Comparison of ENCODE assay signal across 33 cellular contexts in genomic region chrY:12702174-12702573, GRCh38. TPM values are rescaled to one million over a fixed set of nuclear protein-coding genes. Genes with fewer than 3 reads are reported as not detected.
DNase-seq lines count a peak whose midpoint lies in the region; ATAC-seq and TF ChIP-seq lines count a peak whose summit lies in the region.
"Had no signal": no experiment of that assay in that cellular context is flagged by ENCODE, and none has a peak within 500 bp of the region (broad histone marks: within the 10 kb centered on the region; RNA-seq: fewer than 3 reads in every experiment).

No MANE protein-coding gene starts in this region.

- H3K36me3 ChIP-seq in left ventricle myocardium inferior = peaks cover 26% of the 10 kb centered on the region
- peaks cover 18% of the 10 kb centered on the region for H3K36me3 ChIP-seq in MG63
- H3K36me3 ChIP-seq: gastrocnemius medialis, uterus had no signal

- H3K27ac ChIP-seq in left ventricle myocardium inferior (replicated peaks) = peak overlapping the region; percentile 56
- no peak overlapping the region for H3K27ac ChIP-seq in right cardiac atrium (ENCODE audit: low read length)
- H3K27ac ChIP-seq: gastrocnemius medialis, hepatocyte, psoas muscle, skin epidermis, uterus had no signal

- H3K27me3 Mint-ChIP-seq in stimulated activated memory B cell treated with anti-CD40 and anti-IgM and Interleukin-4, amounts not matched to agents 10 μg/mL and 1 μg/mL and 100 μg/mL, for 72 hours = no peaks in the 10 kb centered on the region
- H3K27me3 Mint-ChIP-seq: brain; stimulated activated naive CD8-positive, alpha-beta T cell treated with anti-CD3 and anti-CD28 coated beads, Interleukin-15, amount 100 ng/mL, for 72 hours had no signal

- peaks cover 3% of the 10 kb centered on the region for H3K9me3 Mint-ChIP-seq in stimulated activated memory B cell treated with anti-CD40 and anti-IgM and Interleukin-4, amounts not matched to agents 10 μg/mL and 1 μg/mL and 100 μg/mL, for 72 hours
- H3K9me3 Mint-ChIP-seq: immature natural killer cell, mesothelial cell of epicardium, natural killer cell had no signal

- H3K27ac Mint-ChIP-seq in stimulated activated memory B cell treated with anti-CD40 and anti-IgM and Interleukin-4, amounts not matched to agents 10 μg/mL and 1 μg/mL and 100 μg/mL, for 72 hours = peak overlapping the region; percentile 37
- H3K27ac Mint-ChIP-seq: brain, mesothelial cell of epicardium had no signal

- 45% methylated on average over 1 of the region's 1 CpG for WGBS in right cardiac atrium

- ATAC-seq in right cardiac atrium (no peak), GM18907 (IDR thresholded peaks at IDR 0.05; ENCODE audit: unreplicated experiment) (no peak)
- ATAC-seq in stimulated activated memory B cell treated with anti-CD40 and anti-IgM and Interleukin-4, amounts not matched to agents 10 μg/mL and 1 μg/mL and 100 μg/mL, for 72 hours = no peak
- ATAC-seq: activated T-cell treated with anti-CD3 and anti-CD28 coated beads, Interleukin-2, amount 50 U/mL, for 72 hours; gastrocnemius medialis; left lobe of liver; natural killer cell; psoas muscle; stimulated activated naive CD8-positive, alpha-beta T cell treated with anti-CD3 and anti-CD28 coated beads, Interleukin-15, amount 100 ng/mL, for 72 hours had no signal

- peaks cover 25% of the 10 kb centered on the region for H3K4me1 Mint-ChIP-seq in stimulated activated memory B cell treated with anti-CD40 and anti-IgM and Interleukin-4, amounts not matched to agents 10 μg/mL and 1 μg/mL and 100 μg/mL, for 72 hours
- H3K4me1 Mint-ChIP-seq: brain; immature natural killer cell; mesothelial cell of epicardium; stimulated activated naive CD8-positive, alpha-beta T cell treated with anti-CD3 and anti-CD28 coated beads, Interleukin-15, amount 100 ng/mL, for 72 hours had no signal

- no peak for TF ChIP-seq CTCF in left ventricle myocardium inferior (IDR thresholded peaks at IDR 0.05; ENCODE audit: borderline replicate concordance)

- no peak for DNase-seq in left ventricle myocardium inferior
- no peak for DNase-seq in right cardiac atrium
- peak; percentile 32 for DNase-seq in MG63
- DNase-seq in fibroblast of gingiva (ENCODE audit: low read depth) = peak; percentile 74
- no peak for DNase-seq in DMS 273 treated with DMSO at 0.1 percent for 48 hours (lab: John Stamatoyannopoulos, UW)
- DNase-seq in COLO668 (lab: John Stamatoyannopoulos, UW; ENCODE audit: unreplicated experiment) = no peak
- DNase-seq: 8988T; activated CD4-positive, alpha-beta T cell treated with anti-CD3 and anti-CD28 coated beads, Interleukin-2, amount 50 U/mL, for 4 hours; activated naive CD4-positive, alpha-beta T cell; activated T-cell treated with anti-CD3 and anti-CD28 coated beads, Interleukin-2, amount 50 U/mL, for 72 hours; DMS79 treated with DMSO at 0.1 percent for 48 hours; effector CD8-positive, alpha-beta T cell; gastrocnemius medialis; immature natural killer cell; MM.1S; natural killer cell; NCI-H1417; NCI-H2081; NCI-H2227 treated with DMSO at 0.1 percent for 48 hours; NCI-H69; occipital lobe; psoas muscle; stimulated activated naive CD8-positive, alpha-beta T cell treated with anti-CD3 and anti-CD28 coated beads, Interleukin-15, amount 100 ng/mL, for 72 hours; T-helper 1 cell; uterus had no signal

- no peak overlapping the region for H3K4me3 ChIP-seq in left ventricle myocardium inferior
- no peak overlapping the region for H3K4me3 ChIP-seq in right cardiac atrium (ENCODE audit: low read length)
- no peak overlapping the region for H3K4me3 ChIP-seq in MG63
- H3K4me3 ChIP-seq: gastrocnemius medialis, hepatocyte, psoas muscle, skin epidermis, uterus had no signal

- peaks cover 72% of the 10 kb centered on the region for H3K36me3 Mint-ChIP-seq in stimulated activated memory B cell treated with anti-CD40 and anti-IgM and Interleukin-4, amounts not matched to agents 10 μg/mL and 1 μg/mL and 100 μg/mL, for 72 hours
- H3K36me3 Mint-ChIP-seq: brain, mesothelial cell of epicardium, natural killer cell had no signal

- H3K9me3 ChIP-seq in left ventricle myocardium inferior (replicated peaks) (peaks cover 19% of the 10 kb centered on the region), right cardiac atrium (ENCODE audit: control insufficient read depth, low read length) (no peaks in the 10 kb centered on the region), MG63 (no peaks in the 10 kb centered on the region; the same call in 1 of the 2 replicates)
- H3K9me3 ChIP-seq: gastrocnemius medialis, psoas muscle, uterus had no signal

- no peak overlapping the region for H3K4me3 Mint-ChIP-seq in stimulated activated memory B cell treated with anti-CD40 and anti-IgM and Interleukin-4, amounts not matched to agents 10 μg/mL and 1 μg/mL and 100 μg/mL, for 72 hours
- H3K4me3 Mint-ChIP-seq: activated T-cell treated with anti-CD3 and anti-CD28 coated beads, Interleukin-2, amount 50 U/mL, for 72 hours; brain; immature natural killer cell; mesothelial cell of epicardium; natural killer cell; stimulated activated naive CD8-positive, alpha-beta T cell treated with anti-CD3 and anti-CD28 coated beads, Interleukin-15, amount 100 ng/mL, for 72 hours had no signal

- H3K27me3 ChIP-seq in left ventricle myocardium inferior (ENCODE audit: low read depth) (no peaks in the 10 kb centered on the region), right cardiac atrium (ENCODE audit: control insufficient read depth, insufficient read depth) (no peaks in the 10 kb centered on the region), MG63 (no peaks in the 10 kb centered on the region)
- H3K27me3 ChIP-seq: gastrocnemius medialis, hepatocyte, uterus had no signal

- H3K4me1 ChIP-seq in left ventricle myocardium inferior = no peaks in the 10 kb centered on the region
- H3K4me1 ChIP-seq in right cardiac atrium (ENCODE audit: control insufficient read depth, insufficient read depth, low read length) = no peaks in the 10 kb centered on the region
- H3K4me1 ChIP-seq: gastrocnemius medialis, psoas muscle, uterus had no signal

- intact Hi-C loops in left ventricle myocardium inferior (cut with micrococcal nuclease) = no loop called here
- intact Hi-C loops in right cardiac atrium (cut with DNase I) = no loop called here

RNA-seq across cellular contexts. Expression of gene USP9Y, which starts 1.1 kb away (rescaled TPM):
- total RNA-seq in left ventricle myocardium inferior = 25.4 TPM
- total RNA-seq in right cardiac atrium = 10 to 100 TPM in 2 of 4 donors, not detected in 2; 17.7 to 18.2 TPM
- 16.3 TPM for polyA plus RNA-seq in right cardiac atrium
- total RNA-seq in MG63 (2014; rRNA removed; shearing (Covaris generic); ENCODE audit: low replicate concordance) = 2.0 and 8.3 TPM in 2 replicates
- total RNA-seq: hepatocyte, mesothelial cell of epicardium, occipital lobe, psoas muscle, SK-MEL-5, uterus had no signal
- polyA plus RNA-seq: hepatocyte, immature natural killer cell had no signal

Comparison
In these comparisons a context has a peak if more than half of its experiments do, and no peak if none do; other contexts are left out.
1. DNase-seq: peak in MG63 (single experiment) and fibroblast of gingiva (single experiment); none in left ventricle myocardium inferior (single experiment), right cardiac atrium (0 of 3), DMS 273 treated with DMSO at 0.1 percent for 48 hours (single experiment) and COLO668 (single experiment).